8 cellular contexts compared by ENCODE assay signal in genomic region chr10:102120987-102121738, GRCh38. TPM values are rescaled to one million over a fixed set of nuclear protein-coding genes. Genes with fewer than 3 reads are reported as not detected.
DNase-seq lines count a peak whose midpoint lies in the region; ATAC-seq and TF ChIP-seq lines count a peak whose summit lies in the region.

No MANE protein-coding gene starts in this region.

- intact Hi-C loops in Panc1 (cut with micrococcal nuclease; ENCODE audit: unreplicated experiment) (no loop called here), colonic mucosa (cut with DNase I) (no loop called here), left lung (cut with DNase I) (no loop called here)

- DNase-seq in SIG-M5 treated with dmso at 0.1 percent for 504 hours (lab: John Stamatoyannopoulos, UW; ENCODE audit: unreplicated experiment) (peak; percentile 24), SIG-M5 (lab: John Stamatoyannopoulos, UW) (no peak), Panc1 (ENCODE audit: low read depth, low spot score) (no peak), colonic mucosa (peak; percentile 70), left lung (peak in 1 of 2 donors; percentile 79), epidermal melanocyte (ENCODE audit: insufficient read length, low spot score) (no peak), NCI-H1048 (lab: John Stamatoyannopoulos, UW) (no peak)

- BruUV-seq in Panc1 (replicated peaks; lab: Mats Ljungman, UMichigan), result no TSS peak

- POLR2A ChIA-PET in Panc1 (lab: Charles Lee), result no interaction called here

- no peaks in the 10 kb centered on the region; the same call in 1 of the 2 replicates for H3K36me3 ChIP-seq in Panc1 (ENCODE audit: control insufficient read depth, insufficient read depth, low read length)
- no peaks in the 10 kb centered on the region for H3K36me3 ChIP-seq in colonic mucosa
- H3K36me3 ChIP-seq in left lung, result no peaks in the 10 kb centered on the region
- H3K36me3 ChIP-seq in stomach smooth muscle (ENCODE audit: control insufficient read depth in 2 of 2, insufficient read depth in 2 of 2, low read length in 2 of 2), result no peaks in the 10 kb centered on the region

- H3K9ac ChIP-seq in colonic mucosa (ENCODE audit: low read depth in 2 of 2, low read length in 2 of 2) (peak overlapping the region; percentile 92 to 98), stomach smooth muscle (ENCODE audit: low read length in 2 of 2) (peak overlapping the region; percentile 92 to 98)

- H3K4me1 ChIP-seq in Panc1 (ENCODE audit: control insufficient read depth, insufficient read depth, low read length) (peaks cover 41% of the 10 kb centered on the region), colonic mucosa (peaks cover 17% of the 10 kb centered on the region), left lung (peaks cover 39 to 45% of the 10 kb centered on the region in 2 donors), stomach smooth muscle (ENCODE audit: control insufficient read depth, insufficient read depth, low read length) (peaks cover 49% of the 10 kb centered on the region)

- H3K9me3 ChIP-seq in Panc1 (ENCODE audit: control insufficient read depth, insufficient read depth, low read depth, low read length) (no peaks in the 10 kb centered on the region), colonic mucosa (no peaks in the 10 kb centered on the region), left lung (no peaks in the 10 kb centered on the region), stomach smooth muscle (ENCODE audit: control insufficient read depth in 2 of 2, low read length in 2 of 2) (no peaks in the 10 kb centered on the region)

- in situ Hi-C loops in Panc1 (cut with HindIII; ENCODE audit: low pct_unique_long_range_greater_than_20kb, low sequenced_read_pairs), result no loop called here

- H3K27ac ChIP-seq in Panc1 (ENCODE audit: low read length) (peak overlapping the region; percentile 84), colonic mucosa (peak overlapping the region; percentile 84), left lung (peak overlapping the region; percentile 93 to 95), stomach smooth muscle (ENCODE audit: low read length) (peak overlapping the region; percentile 99)

- H3K27me3 ChIP-seq in Panc1 (ENCODE audit: control insufficient read depth, insufficient read depth, low read length) (no peaks in the 10 kb centered on the region), colonic mucosa (no peaks in the 10 kb centered on the region), left lung (no peaks in the 10 kb centered on the region), stomach smooth muscle (ENCODE audit: control insufficient read depth in 1 of 2, insufficient read depth in 2 of 2, low read length in 2 of 2) (no peaks in the 10 kb centered on the region)

- no peak for ATAC-seq in Panc1
- peak; percentile 36 for ATAC-seq in left lung

- TF ChIP-seq CTCF in Panc1 (IDR thresholded peaks at IDR 0.05) (no peak), colonic mucosa (IDR thresholded peaks at IDR 0.05) (no peak), left lung (IDR thresholded peaks at IDR 0.05) (no peak)

- CTCF ChIA-PET in Panc1 (lab: Charles Lee), result no interaction called here

- H3K4me3 ChIP-seq in Panc1 (ENCODE audit: low read depth in 2 of 2, low read length in 2 of 2) (peak overlapping the region; percentile 79 to 87), colonic mucosa (peak overlapping the region; percentile 69), left lung (peak overlapping the region; percentile 68 to 86), stomach smooth muscle (ENCODE audit: low read length in 2 of 2) (peak overlapping the region; percentile 90 to 95)

RNA-seq across cellular contexts. Expression of gene LDB1, which starts 1.0 kb away (rescaled TPM):
- total RNA-seq in Panc1 (2021; ENCODE audit: unreplicated experiment) (87.6 TPM), colonic mucosa (10 to 100 TPM; 30.8 to 31.4 TPM), left lung (10 to 100 TPM; 40.3 to 51.0 TPM)
- 125 TPM for polyA plus RNA-seq in Panc1 (2012; ENCODE audit: insufficient read length)

RNA-seq across cellular contexts. Expression of gene PPRC1, which starts 11.7 kb away (rescaled TPM):
- total RNA-seq in Panc1 (2021; ENCODE audit: unreplicated experiment) (87.9 TPM), colonic mucosa (10 to 100 TPM; 17.0 to 36.1 TPM), left lung (10 to 100 TPM; 27.8 to 41.8 TPM)
- polyA plus RNA-seq in Panc1 (2012; ENCODE audit: insufficient read length), result 58.1 TPM

RNA-seq across cellular contexts. Expression of gene NOLC1, which starts 31.0 kb away (rescaled TPM):
- total RNA-seq in Panc1 (2021; ENCODE audit: unreplicated experiment) (182 TPM), colonic mucosa (10 to 100 TPM; 34.5 to 68.2 TPM), left lung (10 to 100 TPM; 34.1 to 55.3 TPM)
- polyA plus RNA-seq in Panc1 (2012; ENCODE audit: insufficient read length), result 141 TPM

RNA-seq across cellular contexts. Expression of gene HPS6, which starts 56.0 kb away (rescaled TPM):
- total RNA-seq in Panc1 (2021; ENCODE audit: unreplicated experiment), result 34.5 TPM
- polyA plus RNA-seq in Panc1 (2012; ENCODE audit: insufficient read length), result 32.4 TPM
- 10 to 100 TPM; 21.9 to 26.6 TPM for total RNA-seq in colonic mucosa
- 10 to 100 TPM; 19.1 to 21.0 TPM for total RNA-seq in left lung

Comparison
In these comparisons a context has a peak if more than half of its experiments do, and no peak if none do; other contexts are left out.
1. DNase-seq: peak in SIG-M5 treated with dmso at 0.1 percent for 504 hours (single experiment) and colonic mucosa (single experiment); none in SIG-M5 (single experiment), Panc1 (single experiment), epidermal melanocyte (single experiment) and NCI-H1048 (single experiment).
2. Peak in every context shown above with its lines, with median percentiles within 50 percentile points of each other: H3K27ac ChIP-seq and H3K4me3 ChIP-seq.